In the genomic region with DNA sequence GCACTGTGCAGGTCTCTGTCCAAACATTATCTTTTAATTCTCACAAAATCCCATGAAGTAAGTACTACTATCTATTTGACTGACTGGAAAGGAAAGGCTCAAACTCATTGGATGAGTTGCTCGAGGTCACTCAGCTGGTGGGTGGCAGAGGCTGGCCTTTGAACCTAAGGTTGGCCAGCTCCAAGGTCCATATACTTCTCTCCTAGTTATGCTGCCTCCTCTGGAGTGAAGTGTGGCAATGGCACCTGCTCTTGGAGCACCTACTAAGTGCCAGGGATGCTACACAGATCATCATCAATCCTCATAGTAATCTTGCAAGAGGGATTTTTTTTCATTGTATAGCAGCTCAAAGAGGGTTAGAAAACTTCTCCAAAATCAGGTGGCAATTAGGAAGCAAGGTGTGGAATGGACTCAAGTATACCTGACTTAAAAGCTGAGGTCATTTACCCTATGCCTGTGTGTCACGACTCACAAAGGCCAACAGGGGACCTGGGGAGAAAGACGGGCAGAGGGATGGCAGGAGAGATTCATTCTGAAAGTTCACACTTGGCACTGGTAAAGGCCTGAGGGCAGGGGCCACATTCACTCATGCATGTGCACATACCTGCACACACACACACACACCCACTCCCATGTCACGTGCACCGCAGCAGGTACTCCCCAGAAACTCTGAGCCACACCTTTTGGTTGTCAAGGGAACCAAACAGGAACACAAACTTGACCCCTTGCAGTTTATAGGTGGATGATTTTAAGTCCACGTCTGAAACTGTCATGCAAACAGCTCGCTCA, we compare ENCODE assay signal across 9 cellular contexts.
DNase-seq lines count a peak whose midpoint lies in the region; ATAC-seq and TF ChIP-seq lines count a peak whose summit lies in the region.
"Had no signal": no experiment of that assay in that cellular context is flagged by ENCODE, and none has a peak within 500 bp of the region (broad histone marks: within the 10 kb centered on the region; RNA-seq: fewer than 3 reads in every experiment).

No MANE protein-coding gene starts in this region.

- POLR2A ChIA-PET in RWPE1 (lab: Yijun Ruan, JAX; ENCODE audit: low non-redundant PET): no interaction called here

- H3K27me3 ChIP-seq in mesendoderm (ENCODE audit: insufficient read depth, low read length, poor library complexity): no peaks in the 10 kb centered on the region

- H3K9ac ChIP-seq in mesendoderm (ENCODE audit: low read length): no peak overlapping the region

- CTCF ChIA-PET in RWPE1 (lab: Yijun Ruan, JAX): interaction anchor here (0.6 kb wide), 1 partner anchor 84 kb away, joined by 3 read pairs; no protein-coding TSS in a partner anchor

- H4K8ac ChIP-seq in mesendoderm (ENCODE audit: low read depth, low read length): no peak overlapping the region

- no peak overlapping the region for H3K23ac ChIP-seq in mesendoderm (ENCODE audit: low read length)

- H3K4me3 ChIP-seq in mesendoderm (ENCODE audit: low read length): no peak overlapping the region

- H3K4ac ChIP-seq in mesendoderm (ENCODE audit: low read depth, low read length): no peak overlapping the region

- H3K18ac ChIP-seq in mesendoderm (ENCODE audit: low read length): no peak overlapping the region

- H4K5ac ChIP-seq in mesendoderm (ENCODE audit: low read length): no peak overlapping the region

- H3K4me2 ChIP-seq in mesendoderm (ENCODE audit: low read length): no peak overlapping the region

- H3K36me3 ChIP-seq in mesendoderm (ENCODE audit: control insufficient read depth, insufficient read depth, low read length): no peaks in the 10 kb centered on the region

- peak; percentile 23 for DNase-seq in RWPE1 (ENCODE audit: low spot score)
- peak; percentile 26 for DNase-seq in mesendoderm
- no peak for DNase-seq in A172 (ENCODE audit: low spot score)
- DNase-seq in NOMO-1 (lab: John Stamatoyannopoulos, UW; ENCODE audit: unreplicated experiment in 2 of 2): no peak
- DNase-seq in NCI-H1048 (lab: John Stamatoyannopoulos, UW): no peak
- no peak for DNase-seq in NCI-H345 treated with DMSO at 0.1 percent for 48 hours (lab: John Stamatoyannopoulos, UW; ENCODE audit: unreplicated experiment)
- DNase-seq: activated gamma-delta T cell treated with Interleukin-2 at 50 U/mL for 16 hours had no signal

- H2BK15ac ChIP-seq in mesendoderm (replicated peaks; ENCODE audit: low read depth): no peak overlapping the region

- TF ChIP-seq CTCF in RWPE1 (conservative IDR thresholded peaks at IDR 0.05; ENCODE audit: low read depth): no peak

- H2BK120ac ChIP-seq in mesendoderm (ENCODE audit: low read depth, low read length): no peak overlapping the region

- peaks cover 36% of the 10 kb centered on the region for H3K79me2 ChIP-seq in mesendoderm (ENCODE audit: control insufficient read depth, insufficient read depth, low read length)

- WGBS in mesendoderm (ENCODE audit: extremely low coverage, insufficient coverage, low lambda C conversion rate): no CpG with 5 or more reads among the region's 7 CpGs

- no peak overlapping the region for H2BK5ac ChIP-seq in mesendoderm (ENCODE audit: low read length)

- H3K27ac ChIP-seq in RWPE1: no peak overlapping the region
- H3K27ac ChIP-seq in mesendoderm (ENCODE audit: low read depth, low read length): no peak overlapping the region

- H2AK5ac ChIP-seq in mesendoderm (ENCODE audit: low read length): no peak overlapping the region

- TF ChIP-seq POLR2A in GM18505 (IDR thresholded peaks at IDR 0.05; ENCODE audit: borderline replicate concordance, extremely low read depth, insufficient read depth, insufficient read length): no peak

- H3K56ac ChIP-seq in mesendoderm (ENCODE audit: low read length): no peak overlapping the region

- ATAC-seq in GM18505 (IDR thresholded peaks at IDR 0.05; ENCODE audit: unreplicated experiment) (peak; percentile 62), GM21786 (IDR thresholded peaks at IDR 0.05; ENCODE audit: unreplicated experiment) (peak; percentile 72)

- H3K4me1 ChIP-seq in mesendoderm (ENCODE audit: control insufficient read depth, low read depth, low read length): peaks cover 11% of the 10 kb centered on the region

- H3K79me1 ChIP-seq in mesendoderm (ENCODE audit: low read length): peaks cover 31% of the 10 kb centered on the region

Comparison
In these comparisons a context has a peak if more than half of its experiments do, and no peak if none do; other contexts are left out.
1. DNase-seq: peak in RWPE1 (single experiment) and mesendoderm (single experiment); none in A172 (single experiment), NOMO-1 (0 of 2), NCI-H1048 (single experiment) and NCI-H345 treated with DMSO at 0.1 percent for 48 hours (single experiment).